In genomic region chr21:33588485-33589335, GRCh38 we compare ENCODE assay signal across 1 cellular context.
TF ChIP-seq lines count a peak whose summit lies in the region.

TSS of gene DONSON (minus strand) at chr21:33588684. CDS start at chr21:33588641, 43 bp downstream.

TF ChIP-seq in HepG2, 621 proteins besides CTCF, POLR2A, EP300 and RAD21 (continued from another document and continues in another):
- peak; percentile 70; the same call in 1 of the 2 replicates for TF ChIP-seq ISL2 (CRISPR knock-in tag; IDR thresholded peaks at IDR 0.05)
- TF ChIP-seq, protein P1, sequence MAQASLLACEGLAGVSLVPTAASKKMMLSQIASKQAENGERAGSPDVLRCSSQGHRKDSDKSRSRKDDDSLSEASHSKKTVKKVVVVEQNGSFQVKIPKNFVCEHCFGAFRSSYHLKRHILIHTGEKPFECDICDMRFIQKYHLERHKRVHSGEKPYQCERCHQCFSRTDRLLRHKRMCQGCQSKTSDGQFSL (CRISPR knock-in tag; IDR thresholded peaks at IDR 0.05), result no peak
- TF ChIP-seq ZNF615 (CRISPR knock-in tag; IDR thresholded peaks at IDR 0.05; ENCODE audit: borderline replicate concordance), result no peak
- no peak for TF ChIP-seq ZNF136 (CRISPR knock-in tag; IDR thresholded peaks at IDR 0.05; ENCODE audit: low read depth)
- no peak for TF ChIP-seq PLRG1 (conservative IDR thresholded peaks at IDR 0.05)
- TF ChIP-seq FOXP1 (IDR thresholded peaks at IDR 0.05), result no peak
- no peak for TF ChIP-seq FOXP1 (CRISPR knock-in tag; IDR thresholded peaks at IDR 0.05)
- TF ChIP-seq ZSCAN12 (CRISPR knock-in tag; IDR thresholded peaks at IDR 0.05), result peak; percentile 82; the same call in 1 of the 2 replicates
- no peak for TF ChIP-seq NFIB (CRISPR knock-in tag; IDR thresholded peaks at IDR 0.05; ENCODE audit: borderline replicate concordance)
- TF ChIP-seq, protein P2, sequence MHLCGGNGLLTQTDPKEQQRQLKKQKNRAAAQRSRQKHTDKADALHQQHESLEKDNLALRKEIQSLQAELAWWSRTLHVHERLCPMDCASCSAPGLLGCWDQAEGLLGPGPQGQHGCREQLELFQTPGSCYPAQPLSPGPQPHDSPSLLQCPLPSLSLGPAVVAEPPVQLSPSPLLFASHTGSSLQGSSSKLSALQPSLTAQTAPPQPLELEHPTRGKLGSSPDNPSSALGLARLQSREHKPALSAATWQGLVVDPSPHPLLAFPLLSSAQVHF (CRISPR knock-in tag; IDR thresholded peaks at IDR 0.05), result no peak
- peak; percentile 63 for TF ChIP-seq HNF4G (IDR thresholded peaks at IDR 0.05; ENCODE audit: borderline replicate concordance, low read depth, low read length)
- TF ChIP-seq HNF4G (CRISPR knock-in tag; IDR thresholded peaks at IDR 0.05; ENCODE audit: borderline replicate concordance, low read depth), result peak; percentile 90
- no peak for TF ChIP-seq ZBTB33 (CRISPR knock-in tag; IDR thresholded peaks at IDR 0.05)
- no peak for TF ChIP-seq ATF7 (IDR thresholded peaks at IDR 0.05)
- TF ChIP-seq ATF7 (CRISPR knock-in tag; IDR thresholded peaks at IDR 0.05), result no peak
- TF ChIP-seq, protein P3, sequence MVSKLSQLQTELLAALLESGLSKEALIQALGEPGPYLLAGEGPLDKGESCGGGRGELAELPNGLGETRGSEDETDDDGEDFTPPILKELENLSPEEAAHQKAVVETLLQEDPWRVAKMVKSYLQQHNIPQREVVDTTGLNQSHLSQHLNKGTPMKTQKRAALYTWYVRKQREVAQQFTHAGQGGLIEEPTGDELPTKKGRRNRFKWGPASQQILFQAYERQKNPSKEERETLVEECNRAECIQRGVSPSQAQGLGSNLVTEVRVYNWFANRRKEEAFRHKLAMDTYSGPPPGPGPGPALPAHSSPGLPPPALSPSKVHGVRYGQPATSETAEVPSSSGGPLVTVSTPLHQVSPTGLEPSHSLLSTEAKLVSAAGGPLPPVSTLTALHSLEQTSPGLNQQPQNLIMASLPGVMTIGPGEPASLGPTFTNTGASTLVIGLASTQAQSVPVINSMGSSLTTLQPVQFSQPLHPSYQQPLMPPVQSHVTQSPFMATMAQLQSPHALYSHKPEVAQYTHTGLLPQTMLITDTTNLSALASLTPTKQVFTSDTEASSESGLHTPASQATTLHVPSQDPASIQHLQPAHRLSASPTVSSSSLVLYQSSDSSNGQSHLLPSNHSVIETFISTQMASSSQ (IDR thresholded peaks at IDR 0.05; ENCODE audit: low read depth), result no peak
- TF ChIP-seq, protein P3 (CRISPR knock-in tag; IDR thresholded peaks at IDR 0.05; ENCODE audit: borderline replicate concordance), result 0 out of 2 replicates have a peak, but pooled peaks have one; percentile 35
- TF ChIP-seq ZNF264 (CRISPR knock-in tag; IDR thresholded peaks at IDR 0.05), result peak; percentile 71; the same call in 1 of the 2 replicates
- no peak; the same call in 1 of the 2 replicates for TF ChIP-seq CSRNP1 (CRISPR knock-in tag; IDR thresholded peaks at IDR 0.05)
- peak; percentile 75; the same call in 1 of the 2 replicates for TF ChIP-seq ESRRA (CRISPR knock-in tag; IDR thresholded peaks at IDR 0.05; ENCODE audit: low read depth)
- TF ChIP-seq, protein P4, sequence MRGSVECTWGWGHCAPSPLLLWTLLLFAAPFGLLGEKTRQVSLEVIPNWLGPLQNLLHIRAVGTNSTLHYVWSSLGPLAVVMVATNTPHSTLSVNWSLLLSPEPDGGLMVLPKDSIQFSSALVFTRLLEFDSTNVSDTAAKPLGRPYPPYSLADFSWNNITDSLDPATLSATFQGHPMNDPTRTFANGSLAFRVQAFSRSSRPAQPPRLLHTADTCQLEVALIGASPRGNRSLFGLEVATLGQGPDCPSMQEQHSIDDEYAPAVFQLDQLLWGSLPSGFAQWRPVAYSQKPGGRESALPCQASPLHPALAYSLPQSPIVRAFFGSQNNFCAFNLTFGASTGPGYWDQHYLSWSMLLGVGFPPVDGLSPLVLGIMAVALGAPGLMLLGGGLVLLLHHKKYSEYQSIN (CRISPR knock-in tag; IDR thresholded peaks at IDR 0.05; ENCODE audit: borderline replicate concordance), result no peak
- TF ChIP-seq SYNCRIP (IDR thresholded peaks at IDR 0.05; ENCODE audit: insufficient read depth, low read depth, low read length), result no peak
- TF ChIP-seq ZNF678 (CRISPR knock-in tag; IDR thresholded peaks at IDR 0.05), result no peak
- no peak for TF ChIP-seq ZNF124 (CRISPR knock-in tag; IDR thresholded peaks at IDR 0.05)
- no peak for TF ChIP-seq NFRKB (IDR thresholded peaks at IDR 0.05)
- no peak for TF ChIP-seq ZNF180 (CRISPR knock-in tag; IDR thresholded peaks at IDR 0.05; ENCODE audit: borderline replicate concordance, low read depth)
- TF ChIP-seq ZNF530 (CRISPR knock-in tag; IDR thresholded peaks at IDR 0.05; ENCODE audit: low read depth), result no peak
- TF ChIP-seq, protein P5, sequence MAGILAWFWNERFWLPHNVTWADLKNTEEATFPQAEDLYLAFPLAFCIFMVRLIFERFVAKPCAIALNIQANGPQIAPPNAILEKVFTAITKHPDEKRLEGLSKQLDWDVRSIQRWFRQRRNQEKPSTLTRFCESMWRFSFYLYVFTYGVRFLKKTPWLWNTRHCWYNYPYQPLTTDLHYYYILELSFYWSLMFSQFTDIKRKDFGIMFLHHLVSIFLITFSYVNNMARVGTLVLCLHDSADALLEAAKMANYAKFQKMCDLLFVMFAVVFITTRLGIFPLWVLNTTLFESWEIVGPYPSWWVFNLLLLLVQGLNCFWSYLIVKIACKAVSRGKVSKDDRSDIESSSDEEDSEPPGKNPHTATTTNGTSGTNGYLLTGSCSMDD (CRISPR knock-in tag; IDR thresholded peaks at IDR 0.05), result no peak
- peak; percentile 72 for TF ChIP-seq HIC2 (CRISPR knock-in tag; IDR thresholded peaks at IDR 0.05; ENCODE audit: low read depth)
- no peak for TF ChIP-seq ZNF547 (CRISPR knock-in tag; IDR thresholded peaks at IDR 0.05)
- peak; percentile 57 for TF ChIP-seq ZFY (CRISPR knock-in tag; IDR thresholded peaks at IDR 0.05)
- TF ChIP-seq, protein P6, sequence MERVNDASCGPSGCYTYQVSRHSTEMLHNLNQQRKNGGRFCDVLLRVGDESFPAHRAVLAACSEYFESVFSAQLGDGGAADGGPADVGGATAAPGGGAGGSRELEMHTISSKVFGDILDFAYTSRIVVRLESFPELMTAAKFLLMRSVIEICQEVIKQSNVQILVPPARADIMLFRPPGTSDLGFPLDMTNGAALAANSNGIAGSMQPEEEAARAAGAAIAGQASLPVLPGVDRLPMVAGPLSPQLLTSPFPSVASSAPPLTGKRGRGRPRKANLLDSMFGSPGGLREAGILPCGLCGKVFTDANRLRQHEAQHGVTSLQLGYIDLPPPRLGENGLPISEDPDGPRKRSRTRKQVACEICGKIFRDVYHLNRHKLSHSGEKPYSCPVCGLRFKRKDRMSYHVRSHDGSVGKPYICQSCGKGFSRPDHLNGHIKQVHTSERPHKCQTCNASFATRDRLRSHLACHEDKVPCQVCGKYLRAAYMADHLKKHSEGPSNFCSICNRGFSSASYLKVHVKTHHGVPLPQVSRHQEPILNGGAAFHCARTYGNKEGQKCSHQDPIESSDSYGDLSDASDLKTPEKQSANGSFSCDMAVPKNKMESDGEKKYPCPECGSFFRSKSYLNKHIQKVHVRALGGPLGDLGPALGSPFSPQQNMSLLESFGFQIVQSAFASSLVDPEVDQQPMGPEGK (CRISPR knock-in tag; IDR thresholded peaks at IDR 0.05), result no peak
- peak; percentile 20; the same call in 1 of the 2 replicates for TF ChIP-seq ZNF639 (CRISPR knock-in tag; conservative IDR thresholded peaks at IDR 0.05)
- no peak for TF ChIP-seq ZNF333 (CRISPR knock-in tag; IDR thresholded peaks at IDR 0.05; ENCODE audit: borderline replicate concordance)
- TF ChIP-seq ARHGAP35 (CRISPR knock-in tag; IDR thresholded peaks at IDR 0.05; ENCODE audit: borderline replicate concordance), result 0 out of 2 replicates have a peak, but pooled peaks have one; percentile 43
- TF ChIP-seq ZNF878 (CRISPR knock-in tag; IDR thresholded peaks at IDR 0.05), result no peak
- TF ChIP-seq ZNF251 (CRISPR knock-in tag; IDR thresholded peaks at IDR 0.05), result no peak
- TF ChIP-seq, protein P7, sequence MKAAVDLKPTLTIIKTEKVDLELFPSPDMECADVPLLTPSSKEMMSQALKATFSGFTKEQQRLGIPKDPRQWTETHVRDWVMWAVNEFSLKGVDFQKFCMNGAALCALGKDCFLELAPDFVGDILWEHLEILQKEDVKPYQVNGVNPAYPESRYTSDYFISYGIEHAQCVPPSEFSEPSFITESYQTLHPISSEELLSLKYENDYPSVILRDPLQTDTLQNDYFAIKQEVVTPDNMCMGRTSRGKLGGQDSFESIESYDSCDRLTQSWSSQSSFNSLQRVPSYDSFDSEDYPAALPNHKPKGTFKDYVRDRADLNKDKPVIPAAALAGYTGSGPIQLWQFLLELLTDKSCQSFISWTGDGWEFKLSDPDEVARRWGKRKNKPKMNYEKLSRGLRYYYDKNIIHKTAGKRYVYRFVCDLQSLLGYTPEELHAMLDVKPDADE (CRISPR knock-in tag; IDR thresholded peaks at IDR 0.05), result no peak
- TF ChIP-seq ZNF598 (CRISPR knock-in tag; IDR thresholded peaks at IDR 0.05; ENCODE audit: borderline replicate concordance), result peak; percentile 53; the same call in 1 of the 2 replicates
- peak; percentile 68 for TF ChIP-seq THAP11 (CRISPR knock-in tag; IDR thresholded peaks at IDR 0.05)
- no peak for TF ChIP-seq KAT2B (IDR thresholded peaks at IDR 0.05; ENCODE audit: borderline replicate concordance, low read depth, low read length)
- peak; percentile 31; the same call in 1 of the 2 replicates for TF ChIP-seq TGIF2 (CRISPR knock-in tag; IDR thresholded peaks at IDR 0.05)
- TF ChIP-seq E2F5 (CRISPR knock-in tag; conservative IDR thresholded peaks at IDR 0.05), result peak; percentile 62; the same call in 1 of the 2 replicates
- TF ChIP-seq ZBTB38 (CRISPR knock-in tag; IDR thresholded peaks at IDR 0.05), result peak; percentile 86; the same call in 1 of the 2 replicates
- no peak for TF ChIP-seq GATA4 (IDR thresholded peaks at IDR 0.05; ENCODE audit: borderline replicate concordance, low read depth)
- 0 out of 2 replicates have a peak, but pooled peaks have one; percentile 54 for TF ChIP-seq XBP1 (CRISPR knock-in tag; IDR thresholded peaks at IDR 0.05)
- 0 out of 2 replicates have a peak, but pooled peaks have one; percentile 37 for TF ChIP-seq ZMYM4 (CRISPR knock-in tag; IDR thresholded peaks at IDR 0.05)
